ENCODE assay signal across 14 cellular contexts in genomic region chr9:37941253-37941652, GRCh38.
"Had no signal": no experiment of that assay in that cellular context is flagged by ENCODE, and none has a peak within 500 bp of the region (broad histone marks: within the 10 kb centered on the region; RNA-seq: fewer than 3 reads in every experiment).

No MANE protein-coding gene starts in this region.

- H3K27ac ChIP-seq: sigmoid colon, suprapubic skin, upper lobe of right lung had no signal

- H3K9me3 ChIP-seq: sigmoid colon, suprapubic skin, upper lobe of right lung had no signal

- H3K27me3 ChIP-seq: sigmoid colon, suprapubic skin, upper lobe of right lung had no signal

- ATAC-seq: left colon; natural killer cell; stimulated activated naive CD8-positive, alpha-beta T cell treated with anti-CD3 and anti-CD28 coated beads, Interleukin-15, Interleukin-2, amounts not matched to agents 100 U/mL and 50 U/mL, for 24 hours; T-helper 17 cell; upper lobe of right lung had no signal

- H3K36me3 ChIP-seq: upper lobe of right lung had no signal

- DNase-seq: activated CD4-positive, alpha-beta T cell treated with anti-CD3 and anti-CD28 coated beads, Interleukin-2, amount 50 U/mL, for 1 hour; activated CD4-positive, CD25-positive, alpha-beta regulatory T cell; activated T-cell treated with anti-CD3 and anti-CD28 coated beads for 4 hours; central memory CD4-positive, alpha-beta T cell; dermis blood vessel endothelial cell; left colon; natural killer cell; occipital lobe; sigmoid colon; stimulated activated CD4-positive, alpha-beta T cell treated with anti-CD3 and anti-CD28 coated beads, Interleukin-2, amount 100 ng/mL, for 48 hours; stimulated activated naive CD8-positive, alpha-beta T cell treated with anti-CD3 and anti-CD28 coated beads, Interleukin-15, Interleukin-2, amounts not matched to agents 100 U/mL and 50 U/mL, for 24 hours; T-helper 17 cell; upper lobe of right lung had no signal

- H3K4me3 ChIP-seq: sigmoid colon, suprapubic skin, upper lobe of right lung had no signal
